ENCODE assay signal across 28 cellular contexts in genomic region chrX:68354869-68355628, GRCh38.
A peak's percentile ranks its signal among the peaks of the same experiment; 100 is the strongest.
DNase-seq lines count a peak whose midpoint lies in the region; ATAC-seq, FAIRE-seq and TF ChIP-seq lines count a peak whose summit lies in the region.
"Had no signal": no experiment of that assay in that cellular context is flagged by ENCODE, and none has a peak within 500 bp of the region (broad histone marks: within the 10 kb centered on the region; RNA-seq: fewer than 3 reads in every experiment).

No MANE protein-coding gene starts in this region.

- ATAC-seq in K562: no peak
- no peak for ATAC-seq in GM21723 (IDR thresholded peaks at IDR 0.05; ENCODE audit: unreplicated experiment)
- ATAC-seq: effector memory CD8-positive, alpha-beta T cell; left ventricle myocardium superior; stimulated activated naive CD8-positive, alpha-beta T cell treated with anti-CD3 and anti-CD28 coated beads, Interleukin-15, amount 100 ng/mL, for 72 hours had no signal

- no peak overlapping the region for H3K4me3 Mint-ChIP-seq in nephron
- H3K4me3 Mint-ChIP-seq: activated naive CD4-positive, alpha-beta T cell treated with anti-CD3 and anti-CD28 coated beads for 36 hours; effector memory CD8-positive, alpha-beta T cell; neural progenitor cell; stimulated activated naive CD8-positive, alpha-beta T cell treated with anti-CD3 and anti-CD28 coated beads, Interleukin-15, amount 100 ng/mL, for 72 hours had no signal

- TF ChIP-seq POLR2A in K562 (conservative IDR thresholded peaks at IDR 0.05): no peak

- H3K27me3 ChIP-seq in K562 (ENCODE audit: control insufficient read depth in 2 of 2, insufficient read depth in 2 of 2, low read length in 2 of 2): no peaks in the 10 kb centered on the region
- H3K27me3 ChIP-seq: neural progenitor cell, tibial nerve had no signal

- no peak for TF ChIP-seq RAD21 in K562 (CRISPR knock-in tag; conservative IDR thresholded peaks at IDR 0.05 in 1 of 2, IDR thresholded peaks at IDR 0.05 in 1 of 2)

- H4K20me1 ChIP-seq in K562 (replicated peaks; ENCODE audit: control insufficient read depth, insufficient read depth, low read length): no peaks in the 10 kb centered on the region

- FAIRE-seq in K562 (lab: Jason Lieb, UNC): no peak
- FAIRE-seq: GM18507 had no signal

- H3K36me3 Mint-ChIP-seq in nephron (ENCODE audit: low read depth): peaks cover 8% of the 10 kb centered on the region
- H3K36me3 Mint-ChIP-seq: neural progenitor cell had no signal

- CTCF ChIA-PET in K562 (lab: Yijun Ruan, JAX; ENCODE audit: low intra/inter-chr PET ratio): no interaction called here
- CTCF ChIA-PET in GM10248 (lab: Yijun Ruan, JAX): no interaction called here

- WGBS in K562 (ENCODE audit: insufficient coverage, low coverage, missing lambda C conversion rate): 5% methylated on average over 3 of the region's 3 CpGs

- H3K27ac Mint-ChIP-seq in nephron: peak overlapping the region; percentile 4 to 28 (median 15)
- H3K27ac Mint-ChIP-seq: activated naive CD4-positive, alpha-beta T cell treated with anti-CD3 and anti-CD28 coated beads for 36 hours; effector memory CD8-positive, alpha-beta T cell; neural progenitor cell; stimulated activated naive CD8-positive, alpha-beta T cell treated with anti-CD3 and anti-CD28 coated beads, Interleukin-15, amount 100 ng/mL, for 72 hours had no signal

- H2AFZ ChIP-seq in K562 (ENCODE audit: low read depth, low read length): no peak overlapping the region
- H2AFZ ChIP-seq: neural progenitor cell had no signal

- no peak overlapping the region for H3K9ac ChIP-seq in K562 (ENCODE audit: insufficient read depth in 1 of 2, low read depth in 2 of 2, low read length in 2 of 2)
- H3K9ac ChIP-seq: neural progenitor cell had no signal

- TF ChIP-seq EP300 in K562 (IDR thresholded peaks at IDR 0.05; ENCODE audit: low read length): no peak

- peaks cover 13% of the 10 kb centered on the region for H3K4me1 Mint-ChIP-seq in nephron
- H3K4me1 Mint-ChIP-seq: neural progenitor cell; stimulated activated naive CD8-positive, alpha-beta T cell treated with anti-CD3 and anti-CD28 coated beads, Interleukin-15, amount 100 ng/mL, for 72 hours had no signal

- no peaks in the 10 kb centered on the region for H3K79me2 ChIP-seq in K562 (ENCODE audit: control insufficient read depth, insufficient read depth, low read length)

- intact Hi-C loops in K562 (cut with micrococcal nuclease): no loop called here

- TF ChIP-seq CTCF in K562 (IDR thresholded peaks at IDR 0.05 in 2 of 3, conservative IDR thresholded peaks at IDR 0.05 in 1 of 3; ENCODE audit: insufficient read depth in 2 of 3, low read depth in 1 of 3, low read length in 3 of 3): no peak
- no peak for TF ChIP-seq CTCF in nephron (IDR thresholded peaks at IDR 0.05; ENCODE audit: unreplicated experiment in 3 of 3)
- no peak for TF ChIP-seq CTCF in GM10248 (IDR thresholded peaks at IDR 0.05; ENCODE audit: control extremely low read depth, extremely low read depth, low read depth, missing control alignments)

- in situ Hi-C loops in K562 (cut with MboI): no loop called here

- H3K9me1 ChIP-seq in K562 (ENCODE audit: control insufficient read depth, insufficient read depth, low read length): no peaks in the 10 kb centered on the region

- H3K9me3 ChIP-seq in K562 (replicated peaks; ENCODE audit: control insufficient read depth, insufficient read depth, low read depth, low read length): no peaks in the 10 kb centered on the region
- H3K9me3 ChIP-seq: mucosa of descending colon, spleen, tibial nerve had no signal

- H3K9me3 Mint-ChIP-seq in nephron: peaks cover 12% of the 10 kb centered on the region
- H3K9me3 Mint-ChIP-seq: activated naive CD4-positive, alpha-beta T cell treated with anti-CD3 and anti-CD28 coated beads for 36 hours; effector memory CD8-positive, alpha-beta T cell; stimulated activated naive CD8-positive, alpha-beta T cell treated with anti-CD3 and anti-CD28 coated beads, Interleukin-15, amount 100 ng/mL, for 72 hours had no signal

- no peak overlapping the region for H3K27ac ChIP-seq in K562 (ENCODE audit: extremely low read depth, low read depth, low read length)
- H3K27ac ChIP-seq: neural progenitor cell, RWPE1, spleen, tibial nerve had no signal

- H3K27me3 Mint-ChIP-seq in nephron (ENCODE audit: low read depth): no peaks in the 10 kb centered on the region
- H3K27me3 Mint-ChIP-seq: effector memory CD8-positive, alpha-beta T cell; stimulated activated naive CD8-positive, alpha-beta T cell treated with anti-CD3 and anti-CD28 coated beads, Interleukin-15, amount 100 ng/mL, for 72 hours had no signal

- no peaks in the 10 kb centered on the region for H3K36me3 ChIP-seq in K562 (ENCODE audit: control insufficient read depth, insufficient read depth, low read length)
- H3K36me3 ChIP-seq: neural progenitor cell, spleen, tibial nerve had no signal

- POLR2A ChIA-PET in K562 (lab: Yijun Ruan, JAX): no interaction called here
- POLR2A ChIA-PET in GM10248 (lab: Yijun Ruan, JAX): no interaction called here

- no TSS peak for BruUV-seq in K562 (replicated peaks; lab: Mats Ljungman, UMichigan)

- no peak overlapping the region for H3K4me2 ChIP-seq in K562 (ENCODE audit: insufficient read depth, low read length)
- H3K4me2 ChIP-seq: neural progenitor cell had no signal

- DNase-seq in DMS53 treated with DMSO at 0.1 percent for 48 hours (lab: John Stamatoyannopoulos, UW; ENCODE audit: unreplicated experiment): peak; percentile 26
- DNase-seq in HT1080 (ENCODE audit: low read depth): peak; percentile 4
- no peak for DNase-seq in K562 (ENCODE audit: extremely low read depth in 1 of 4, low spot score in 3 of 4)
- no peak for DNase-seq in foreskin melanocyte
- DNase-seq in activated CD4-positive, alpha-beta T cell treated with anti-CD3 and anti-CD28 coated beads for 1 hour: no peak
- DNase-seq in GM10248 (ENCODE audit: extremely low spot score): no peak
- DNase-seq: activated naive CD4-positive, alpha-beta T cell treated with anti-CD3 and anti-CD28 coated beads for 36 hours; activated T-cell treated with anti-CD3 and anti-CD28 coated beads, Interleukin-2, amount 50 U/mL, for 48 hours; anterior cingulate cortex; effector memory CD8-positive, alpha-beta T cell; glutamatergic neuron; KBM-7; left ventricle myocardium superior; MV-4-11; NCI-H187; NCI-H345; NK-92 treated with Interleukin-12 subunit alpha and Interleukin-12 subunit beta, amount 100 ng/mL, for 24 hours; retina; spleen; stimulated activated CD4-positive, alpha-beta T cell treated with anti-CD3 and anti-CD28 coated beads, Interleukin-4, amount 100 ng/mL, for 24 hours; stimulated activated naive CD8-positive, alpha-beta T cell treated with anti-CD3 and anti-CD28 coated beads, Interleukin-15, amount 100 ng/mL, for 72 hours had no signal

- no peaks in the 10 kb centered on the region for H3K4me1 ChIP-seq in K562 (replicated peaks in 1 of 2; ENCODE audit: control insufficient read depth in 2 of 2, insufficient read depth in 2 of 2, low read length in 2 of 2)
- H3K4me1 ChIP-seq: neural progenitor cell, spleen, tibial nerve had no signal

- H3K4me3 ChIP-seq in K562: no peak overlapping the region
- H3K4me3 ChIP-seq: mucosa of descending colon, neural progenitor cell, spleen, tibial nerve had no signal

TF ChIP-seq in K562, 482 proteins besides CTCF, POLR2A, EP300 and RAD21:
- TF ChIP-seq TCF15 (CRISPR knock-in tag; IDR thresholded peaks at IDR 0.05) (no peak), MEIS2 (IDR thresholded peaks at IDR 0.05; ENCODE audit: partially characterized antibody) (peak; percentile 7), HDAC8 (tag; IDR thresholded peaks at IDR 0.05) (no peak), SMAD4 (CRISPR knock-in tag; conservative IDR thresholded peaks at IDR 0.05) (no peak), TCF7L2 (IDR thresholded peaks at IDR 0.05; ENCODE audit: low read depth, low read length) (no peak)

Comparison
In these comparisons a context has a peak if more than half of its experiments do, and no peak if none do; other contexts are left out.
1. DNase-seq: peak in DMS53 treated with DMSO at 0.1 percent for 48 hours (single experiment) and HT1080 (single experiment); none in K562 (0 of 4), foreskin melanocyte (single experiment), activated CD4-positive, alpha-beta T cell treated with anti-CD3 and anti-CD28 coated beads for 1 hour (single experiment) and GM10248 (single experiment).